In genomic region chr9:98391884-98392283, GRCh38 we compare ENCODE assay signal across 17 cellular contexts.
DNase-seq lines count a peak whose midpoint lies in the region; ATAC-seq, FAIRE-seq and TF ChIP-seq lines count a peak whose summit lies in the region.
"Had no signal": no experiment of that assay in that cellular context is flagged by ENCODE, and none has a peak within 500 bp of the region (broad histone marks: within the 10 kb centered on the region; RNA-seq: fewer than 3 reads in every experiment).

No MANE protein-coding gene starts in this region.

- peaks cover 8% of the 10 kb centered on the region for H3K27me3 Mint-ChIP-seq in stimulated activated naive CD8-positive, alpha-beta T cell treated with anti-CD3 and anti-CD28 coated beads, Interleukin-15, amount 100 ng/mL, for 72 hours
- H3K27me3 Mint-ChIP-seq in activated CD8-positive, alpha-beta T cell treated with anti-CD3 and anti-CD28 coated beads, Interleukin-2, amount 10 ng/mL, durations not matched to agents 7 days and 5 days (ENCODE audit: low read depth) = peaks cover 2% of the 10 kb centered on the region

- peaks cover 11% of the 10 kb centered on the region for H3K27me3 ChIP-seq in keratinocyte (ENCODE audit: control insufficient read depth, extremely low read depth, insufficient read depth, low read length)
- H3K27me3 ChIP-seq: cardiac muscle cell, hepatocyte, neutrophil had no signal

- no peaks in the 10 kb centered on the region for H3K9me3 ChIP-seq in keratinocyte (ENCODE audit: control insufficient read depth, low read depth, low read length)
- H3K9me3 ChIP-seq: neutrophil had no signal

- no peak overlapping the region for H3K4me2 ChIP-seq in keratinocyte (ENCODE audit: control insufficient read depth, extremely low read depth, insufficient read depth, low read depth, low read length)
- H3K4me2 ChIP-seq: hepatocyte had no signal

- H3K4me3 ChIP-seq in keratinocyte (ENCODE audit: control insufficient read depth in 2 of 3, extremely low read depth in 1 of 3, insufficient read depth in 2 of 3, low read depth in 1 of 3, low read length in 3 of 3) = no peak overlapping the region
- H3K4me3 ChIP-seq: cardiac muscle cell, hepatocyte had no signal

- H3K4me1 Mint-ChIP-seq in stimulated activated naive CD8-positive, alpha-beta T cell treated with anti-CD3 and anti-CD28 coated beads, Interleukin-15, amount 100 ng/mL, for 72 hours = peaks cover 10% of the 10 kb centered on the region
- peaks cover 10% of the 10 kb centered on the region for H3K4me1 Mint-ChIP-seq in activated CD8-positive, alpha-beta T cell treated with anti-CD3 and anti-CD28 coated beads, Interleukin-2, amount 10 ng/mL, durations not matched to agents 7 days and 5 days (ENCODE audit: low read depth)
- H3K4me1 Mint-ChIP-seq: mesothelial cell of epicardium had no signal

- FAIRE-seq in keratinocyte (lab: Jason Lieb, UNC) = peak; percentile 74
- FAIRE-seq: kidney had no signal

- peaks cover 11 to 13% of the 10 kb centered on the region in 2 donors for H3K9me3 Mint-ChIP-seq in stimulated activated naive CD8-positive, alpha-beta T cell treated with anti-CD3 and anti-CD28 coated beads, Interleukin-15, amount 100 ng/mL, for 72 hours
- H3K9me3 Mint-ChIP-seq in activated CD8-positive, alpha-beta T cell treated with anti-CD3 and anti-CD28 coated beads, Interleukin-2, amount 10 ng/mL, durations not matched to agents 7 days and 5 days (ENCODE audit: insufficient read depth) = no peaks in the 10 kb centered on the region

- H3K36me3 ChIP-seq in keratinocyte (ENCODE audit: control insufficient read depth in 2 of 2, extremely low read depth in 1 of 2, insufficient read depth in 2 of 2, low read length in 2 of 2) = no peaks in the 10 kb centered on the region
- H3K36me3 ChIP-seq: cardiac muscle cell, neutrophil had no signal

- TF ChIP-seq CTCF in keratinocyte (optimal IDR thresholded peaks at IDR 0.05 in 1 of 3, IDR thresholded peaks at IDR 0.05 in 1 of 3, conservative IDR thresholded peaks at IDR 0.05 in 1 of 3; ENCODE audit: extremely low read depth in 1 of 3, insufficient read depth in 2 of 3, low read length in 3 of 3) = no peak

- H3K4me3 Mint-ChIP-seq in stimulated activated naive CD8-positive, alpha-beta T cell treated with anti-CD3 and anti-CD28 coated beads, Interleukin-15, amount 100 ng/mL, for 72 hours = no peak overlapping the region
- no peak overlapping the region for H3K4me3 Mint-ChIP-seq in activated CD8-positive, alpha-beta T cell treated with anti-CD3 and anti-CD28 coated beads, Interleukin-2, amount 10 ng/mL, durations not matched to agents 7 days and 5 days
- H3K4me3 Mint-ChIP-seq: mesothelial cell of epicardium had no signal

- H3K27ac Mint-ChIP-seq in stimulated activated naive CD8-positive, alpha-beta T cell treated with anti-CD3 and anti-CD28 coated beads, Interleukin-15, amount 100 ng/mL, for 72 hours = peak overlapping the region; percentile 38 to 63
- peak overlapping the region; percentile 55 for H3K27ac Mint-ChIP-seq in activated CD8-positive, alpha-beta T cell treated with anti-CD3 and anti-CD28 coated beads, Interleukin-2, amount 10 ng/mL, durations not matched to agents 7 days and 5 days
- H3K27ac Mint-ChIP-seq: mesothelial cell of epicardium had no signal

- CTCF ChIA-PET in activated CD8-positive, alpha-beta T cell treated with anti-CD3 and anti-CD28 coated beads, Interleukin-2, amount 10 ng/mL, durations not matched to agents 7 days and 5 days (lab: Charles Lee) = no interaction called here

- H4K20me1 ChIP-seq in keratinocyte (ENCODE audit: control insufficient read depth, extremely low read depth, insufficient read depth, low read length) = no peaks in the 10 kb centered on the region

- DNase-seq in stimulated activated naive CD8-positive, alpha-beta T cell treated with anti-CD3 and anti-CD28 coated beads, Interleukin-15, amount 100 ng/mL, for 72 hours = no peak
- no peak for DNase-seq in stimulated activated naive CD8-positive, alpha-beta T cell treated with anti-CD3 and anti-CD28 coated beads, Interleukin-15, Interleukin-2, amounts not matched to agents 100 U/mL and 50 U/mL, for 24 hours
- DNase-seq in activated CD8-positive, alpha-beta T cell treated with anti-CD3 and anti-CD28 coated beads, Interleukin-2, amount 10 ng/mL, durations not matched to agents 7 days and 5 days = no peak
- no peak for DNase-seq in keratinocyte (ENCODE audit: low read depth, low spot score)
- no peak for DNase-seq in NCI-H1417 (lab: John Stamatoyannopoulos, UW)
- DNase-seq in left lobe of liver (ENCODE audit: low spot score) = no peak
- DNase-seq: Calu3, kidney, MM.1S, NCI-H2029, NCI-H446 had no signal

- no peak overlapping the region for H3K27ac ChIP-seq in keratinocyte (ENCODE audit: control insufficient read depth, insufficient read depth, low read length)
- H3K27ac ChIP-seq: cardiac muscle cell, hepatocyte, neutrophil had no signal

- H2AFZ ChIP-seq in keratinocyte (ENCODE audit: control insufficient read depth, low read length) = no peak overlapping the region
- H2AFZ ChIP-seq: hepatocyte had no signal

- POLR2A ChIA-PET in activated CD8-positive, alpha-beta T cell treated with anti-CD3 and anti-CD28 coated beads, Interleukin-2, amount 10 ng/mL, durations not matched to agents 7 days and 5 days (lab: Charles Lee) = no interaction called here

- no peaks in the 10 kb centered on the region for H3K79me2 ChIP-seq in keratinocyte (ENCODE audit: control insufficient read depth, insufficient read depth, low read length)
- H3K79me2 ChIP-seq: hepatocyte had no signal

- no peak overlapping the region for H3K9ac ChIP-seq in keratinocyte (ENCODE audit: control insufficient read depth, extremely low read depth, insufficient read depth, low read length)

- peak; percentile 60 for ATAC-seq in stimulated activated naive CD8-positive, alpha-beta T cell treated with anti-CD3 and anti-CD28 coated beads, Interleukin-15, amount 100 ng/mL, for 72 hours
- ATAC-seq in stimulated activated naive CD8-positive, alpha-beta T cell treated with anti-CD3 and anti-CD28 coated beads, Interleukin-15, Interleukin-2, amounts not matched to agents 100 U/mL and 50 U/mL, for 24 hours = no peak
- peak; percentile 33 for ATAC-seq in activated CD8-positive, alpha-beta T cell treated with anti-CD3 and anti-CD28 coated beads, Interleukin-2, amount 10 ng/mL, durations not matched to agents 7 days and 5 days
- ATAC-seq in HG03469 (IDR thresholded peaks at IDR 0.05; ENCODE audit: unreplicated experiment) (no peak), left lobe of liver (no peak), GM21381 (IDR thresholded peaks at IDR 0.05; ENCODE audit: unreplicated experiment) (no peak)

- H3K36me3 Mint-ChIP-seq in activated CD8-positive, alpha-beta T cell treated with anti-CD3 and anti-CD28 coated beads, Interleukin-2, amount 10 ng/mL, durations not matched to agents 7 days and 5 days (ENCODE audit: low read depth) = no peaks in the 10 kb centered on the region
- H3K36me3 Mint-ChIP-seq: mesothelial cell of epicardium had no signal

- dilution Hi-C loops in keratinocyte (cut with MboI; ENCODE audit: extremely low pct_ligation_motif_present, low sequenced_read_pairs) = no loop called here

- H3K9me1 ChIP-seq in keratinocyte (ENCODE audit: control insufficient read depth, extremely low read depth, insufficient read depth, low read length) = no peaks in the 10 kb centered on the region

- peaks cover 5% of the 10 kb centered on the region for H3K4me1 ChIP-seq in keratinocyte (ENCODE audit: control insufficient read depth, extremely low read depth, insufficient read depth, low read length)

Comparison
In these comparisons a context has a peak if more than half of its experiments do, and no peak if none do; other contexts are left out.
1. ATAC-seq: peak in stimulated activated naive CD8-positive, alpha-beta T cell treated with anti-CD3 and anti-CD28 coated beads, Interleukin-15, amount 100 ng/mL, for 72 hours (single experiment) and activated CD8-positive, alpha-beta T cell treated with anti-CD3 and anti-CD28 coated beads, Interleukin-2, amount 10 ng/mL, durations not matched to agents 7 days and 5 days (single experiment); none in stimulated activated naive CD8-positive, alpha-beta T cell treated with anti-CD3 and anti-CD28 coated beads, Interleukin-15, Interleukin-2, amounts not matched to agents 100 U/mL and 50 U/mL, for 24 hours (single experiment), HG03469 (single experiment), left lobe of liver (single experiment) and GM21381 (single experiment).